Comparison of ENCODE assay signal across 1 cellular context in genomic region chr11:6523253-6523652, GRCh38.
A peak's percentile ranks its signal among the peaks of the same experiment; 100 is the strongest.
TF ChIP-seq lines count a peak whose summit lies in the region.

No MANE protein-coding gene starts in this region.

TF ChIP-seq in endothelial cell of umbilical vein, 7 proteins besides CTCF, POLR2A, EP300 and RAD21:
- TF ChIP-seq JUN (IDR thresholded peaks at IDR 0.05; ENCODE audit: borderline replicate concordance, insufficient read depth, insufficient read length, low read depth): peak; percentile 79
- TF ChIP-seq EZH2 (IDR thresholded peaks at IDR 0.05; ENCODE audit: borderline replicate concordance, low read depth, low read length, severe bottlenecking): no peak
- peak; percentile 55 for TF ChIP-seq GATA2 (IDR thresholded peaks at IDR 0.05; ENCODE audit: insufficient read depth, insufficient read length, low read depth, low read length)
- no peak for TF ChIP-seq POLR2AphosphoS5 (IDR thresholded peaks at IDR 0.05; ENCODE audit: insufficient read depth, low read depth, low read length)
- TF ChIP-seq FOS (IDR thresholded peaks at IDR 0.05; ENCODE audit: borderline replicate concordance, insufficient read depth, low read length): peak; percentile 64
